Comparison of ENCODE assay signal across 8 cellular contexts in the genomic region with DNA sequence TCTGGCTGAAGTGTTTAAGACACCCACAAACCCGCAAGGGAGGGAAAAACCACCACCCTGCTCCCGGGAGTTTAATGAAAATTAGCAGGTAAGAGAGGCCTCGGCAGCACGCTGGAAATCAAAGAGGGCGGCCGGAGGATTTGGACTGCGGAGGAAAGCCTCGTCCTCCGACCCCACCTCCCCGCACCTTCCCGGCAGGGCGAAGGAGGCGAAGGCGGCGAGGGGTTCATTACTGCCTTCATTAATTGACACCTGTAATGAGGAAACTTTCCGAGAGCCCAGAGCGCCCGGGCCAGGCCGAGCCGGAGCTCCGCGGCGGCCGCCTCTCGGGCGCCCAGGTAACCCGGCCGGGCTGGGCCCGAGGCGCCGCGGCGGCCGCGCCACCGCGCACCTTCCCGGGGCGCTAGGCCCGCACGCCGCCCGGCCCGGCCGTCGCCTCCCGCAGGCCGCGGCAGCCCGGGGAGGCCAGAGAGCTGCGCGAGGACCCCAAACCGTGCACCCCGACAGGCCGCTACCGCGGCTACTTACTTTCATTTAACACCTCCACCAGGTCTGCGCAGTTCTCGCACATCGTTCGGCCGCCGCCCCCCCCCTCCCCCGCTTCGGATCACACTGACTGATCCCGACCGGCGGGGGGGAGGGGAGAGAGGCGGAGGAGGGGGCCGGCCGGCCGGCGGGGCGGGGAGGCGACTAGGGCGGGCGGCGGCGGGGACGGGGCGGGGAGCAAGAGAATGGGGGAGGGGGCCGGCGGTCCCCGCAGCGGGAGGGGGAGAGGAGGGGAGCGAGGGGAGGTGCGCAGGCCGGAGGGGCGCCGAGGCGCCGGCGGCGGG. TPM values are rescaled to one million over a fixed set of nuclear protein-coding genes. Genes with fewer than 3 reads are reported as not detected.
DNase-seq lines count a peak whose midpoint lies in the region; ATAC-seq and TF ChIP-seq lines count a peak whose summit lies in the region.

No MANE protein-coding gene starts in this region.

- intact Hi-C loops in dorsolateral prefrontal cortex (cut with DNase I) = loop anchor here (2.0 to 10.0 kb wide), 10 partner anchors 164 to 414 kb away; partner anchors contain the start of genes CCT4 (in 1 of the 2) and FAM161A (in 1 of the 2)
- intact Hi-C loops in lower lobe of right lung (cut with DNase I) = no loop called here

- peak overlapping the region; percentile 58 to 99 (median 93) for H3K4me3 ChIP-seq in dorsolateral prefrontal cortex
- H3K4me3 ChIP-seq in lower lobe of right lung = peak overlapping the region; percentile 64

- DNase-seq in SKM-1 treated with dmso at 0.1 percent for 144 hours (lab: John Stamatoyannopoulos, UW; ENCODE audit: unreplicated experiment) = peak; percentile 56
- no peak for DNase-seq in SKM-1 (lab: John Stamatoyannopoulos, UW; ENCODE audit: unreplicated experiment)
- DNase-seq in NCI-H460 (ENCODE audit: extremely low read depth, low read depth) = peak; percentile 80
- peak; percentile 87 to 88 for DNase-seq in activated CD4-positive, alpha-beta T cell treated with anti-CD3 and anti-CD28 coated beads, Interleukin-2, amount 50 U/mL, for 48 hours
- peak; percentile 65 to 87 (median 70) for DNase-seq in dorsolateral prefrontal cortex
- peak; percentile 91 for DNase-seq in lower lobe of right lung
- peak; percentile 49 to 80 (median 58) for DNase-seq in stimulated activated CD4-positive, alpha-beta T cell treated with anti-CD3 and anti-CD28 coated beads, TNF-alpha, amount 100 ng/mL, for 1 hour (ENCODE audit: low read depth in 3 of 3, low spot score in 1 of 3)

- H3K27ac ChIP-seq in dorsolateral prefrontal cortex = peak overlapping the region in 58 of 59 donors; percentile 70 to 100 (median 98)
- peak overlapping the region; percentile 97 for H3K27ac ChIP-seq in lower lobe of right lung

- H3K9me3 ChIP-seq in lower lobe of right lung = no peaks in the 10 kb centered on the region

- H3K36me3 ChIP-seq in lower lobe of right lung = peaks cover 11% of the 10 kb centered on the region

- ATAC-seq in HG03066 (IDR thresholded peaks at IDR 0.05; ENCODE audit: low read depth, unreplicated experiment) (peak; percentile 31), lower lobe of right lung (peak; percentile 84 to 86)

- H3K27me3 ChIP-seq in dorsolateral prefrontal cortex (no peaks in the 10 kb centered on the region), lower lobe of right lung (ENCODE audit: low read depth) (no peaks in the 10 kb centered on the region)

- TF ChIP-seq CTCF in dorsolateral prefrontal cortex (IDR thresholded peaks at IDR 0.05 in 54 of 56, conservative IDR thresholded peaks at IDR 0.05 in 2 of 56; ENCODE audit: low read depth in 1 of 56, partially characterized antibody in 56 of 56) = no peak
- TF ChIP-seq CTCF in lower lobe of right lung (IDR thresholded peaks at IDR 0.05) = no peak

- H3K4me1 ChIP-seq in lower lobe of right lung = peaks cover 49% of the 10 kb centered on the region

RNA-seq across cellular contexts. Expression of gene USP34, which starts 0.6 kb away (rescaled TPM):
- 80.4 and 107 TPM in 2 replicates for total RNA-seq in NCI-H460 (2014; rRNA removed; shearing (Covaris generic))
- polyA plus RNA-seq in NCI-H460 (2014; cell fraction: nucleus; rRNA removed) = 88.3 and 97.8 TPM in 2 replicates
- total RNA-seq in dorsolateral prefrontal cortex = 100 to 1,000 TPM; 122 to 224 (median 167) TPM
- total RNA-seq in lower lobe of right lung = 108 TPM
